In the genomic region with DNA sequence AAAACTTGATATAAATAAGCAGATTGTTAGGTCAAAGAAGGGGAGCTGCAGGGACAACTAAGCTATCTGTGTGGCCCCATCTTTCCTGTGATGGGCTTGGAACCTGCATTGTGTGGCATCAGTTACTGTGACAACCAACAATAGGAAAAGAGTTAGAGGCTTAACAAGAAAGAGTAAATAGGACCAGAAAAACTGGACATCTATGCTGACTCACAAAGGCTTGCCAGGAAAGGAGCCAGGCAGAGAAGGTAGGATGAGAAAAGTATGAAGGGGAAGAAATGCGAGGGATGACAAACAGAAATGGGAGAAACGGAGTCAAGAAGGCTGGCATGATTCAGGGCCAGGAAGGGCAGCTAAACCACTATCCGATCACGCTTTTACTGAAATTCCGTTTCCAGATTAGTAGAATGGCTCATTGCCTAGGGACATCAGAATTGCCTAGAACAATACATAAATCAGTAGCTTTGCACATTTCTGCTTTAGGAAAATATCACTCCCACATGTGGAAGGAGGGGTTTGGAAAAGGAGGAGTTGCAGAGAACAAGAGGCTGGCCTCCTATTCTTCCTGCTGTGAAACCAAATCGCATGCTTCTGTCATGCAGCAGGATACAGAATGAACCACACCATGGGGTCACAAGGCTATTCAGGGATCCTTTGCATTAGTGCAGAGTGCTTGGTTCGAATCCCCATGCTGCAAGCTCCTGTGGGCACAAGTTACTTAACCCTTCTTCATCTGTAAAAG, we compare ENCODE assay signal across 21 cellular contexts. TPM values are rescaled to one million over a fixed set of nuclear protein-coding genes. Genes with fewer than 3 reads are reported as not detected.
DNase-seq lines count a peak whose midpoint lies in the region; FAIRE-seq and TF ChIP-seq lines count a peak whose summit lies in the region.
"Had no signal": no experiment of that assay in that cellular context is flagged by ENCODE, and none has a peak within 500 bp of the region (broad histone marks: within the 10 kb centered on the region; RNA-seq: fewer than 3 reads in every experiment).

No MANE protein-coding gene starts in this region.

- peak; percentile 38 for DNase-seq in GM04504 (ENCODE audit: low read depth)
- peak; percentile 35 for DNase-seq in astrocyte of the hippocampus (ENCODE audit: low read depth, low spot score)
- peak; percentile 84 for DNase-seq in fibroblast of the aortic adventitia (ENCODE audit: low read depth)
- DNase-seq in osteocyte (ENCODE audit: extremely low spot score, unreplicated experiment): no peak
- DNase-seq in D721Med (ENCODE audit: insufficient read length, low spot score): no peak
- no peak for DNase-seq in NCI-H2107 treated with DMSO at 0.1 percent for 48 hours (lab: John Stamatoyannopoulos, UW; ENCODE audit: unreplicated experiment)
- DNase-seq in medulla oblongata (ENCODE audit: extremely low spot score): no peak
- DNase-seq in SKM-1 (lab: John Stamatoyannopoulos, UW; ENCODE audit: unreplicated experiment): no peak
- DNase-seq: activated CD8-positive, alpha-beta T cell treated with anti-CD3 and anti-CD28 coated beads for 36 hours; amniotic stem cell; BE2C; colonic mucosa; DMS79; foreskin keratinocyte; NCI-H446 treated with DMSO at 0.1 percent for 48 hours; occipital lobe had no signal

- FAIRE-seq in D721Med (lab: Jason Lieb, UNC): no peak

- H3K4me3 Mint-ChIP-seq in osteocyte (ENCODE audit: unreplicated experiment): no peak overlapping the region
- H3K4me3 Mint-ChIP-seq: activated CD8-positive, alpha-beta T cell treated with anti-CD3 and anti-CD28 coated beads for 36 hours; stimulated activated memory B cell treated with anti-CD40 and anti-IgM and Interleukin-4, amounts not matched to agents 10 μg/mL and 1 μg/mL and 100 μg/mL, for 72 hours had no signal

- peak overlapping the region; percentile 36 for H3K27ac Mint-ChIP-seq in osteocyte (ENCODE audit: unreplicated experiment)
- H3K27ac Mint-ChIP-seq: activated CD8-positive, alpha-beta T cell treated with anti-CD3 and anti-CD28 coated beads for 36 hours; stimulated activated memory B cell treated with anti-CD40 and anti-IgM and Interleukin-4, amounts not matched to agents 10 μg/mL and 1 μg/mL and 100 μg/mL, for 72 hours had no signal

- H3K36me3 Mint-ChIP-seq in osteocyte (ENCODE audit: unreplicated experiment): peaks cover 21% of the 10 kb centered on the region
- H3K36me3 Mint-ChIP-seq: stimulated activated memory B cell treated with anti-CD40 and anti-IgM and Interleukin-4, amounts not matched to agents 10 μg/mL and 1 μg/mL and 100 μg/mL, for 72 hours had no signal

- no peak for TF ChIP-seq CTCF in fibroblast of the aortic adventitia (IDR thresholded peaks at IDR 0.05; ENCODE audit: insufficient read depth, low read length)
- TF ChIP-seq CTCF in osteocyte (IDR thresholded peaks at IDR 0.05): no peak
- TF ChIP-seq CTCF in D721Med (IDR thresholded peaks at IDR 0.05; ENCODE audit: insufficient read depth, missing control alignments): no peak

- peaks cover 81% of the 10 kb centered on the region for H3K4me1 Mint-ChIP-seq in osteocyte (ENCODE audit: unreplicated experiment)
- H3K4me1 Mint-ChIP-seq: stimulated activated memory B cell treated with anti-CD40 and anti-IgM and Interleukin-4, amounts not matched to agents 10 μg/mL and 1 μg/mL and 100 μg/mL, for 72 hours had no signal

- no peaks in the 10 kb centered on the region for H3K27me3 Mint-ChIP-seq in osteocyte (ENCODE audit: unreplicated experiment)

- no peaks in the 10 kb centered on the region for H3K9me3 Mint-ChIP-seq in osteocyte (ENCODE audit: unreplicated experiment)
- H3K9me3 Mint-ChIP-seq: activated CD8-positive, alpha-beta T cell treated with anti-CD3 and anti-CD28 coated beads for 36 hours; stimulated activated memory B cell treated with anti-CD40 and anti-IgM and Interleukin-4, amounts not matched to agents 10 μg/mL and 1 μg/mL and 100 μg/mL, for 72 hours had no signal

- no peak overlapping the region for H3K4me3 ChIP-seq in fibroblast of the aortic adventitia (ENCODE audit: low read depth, low read length)
- H3K4me3 ChIP-seq: colonic mucosa, skin epidermis, vagina had no signal

RNA-seq across cellular contexts. Expression of gene PLA2R1, which starts 7.3 kb away (rescaled TPM):
- 25.0 and 27.0 TPM in 2 replicates for total RNA-seq in fibroblast of the aortic adventitia (ENCODE audit: low replicate concordance)
- total RNA-seq in osteocyte: 70.1 and 78.9 TPM in 2 replicates
- total RNA-seq: activated CD8-positive, alpha-beta T cell treated with anti-CD3 and anti-CD28 coated beads for 36 hours; mononuclear cell; OCI-LY7 had no signal

Comparison
In these comparisons a context has a peak if more than half of its experiments do, and no peak if none do; other contexts are left out.
1. DNase-seq: peak in GM04504 (single experiment), astrocyte of the hippocampus (single experiment) and fibroblast of the aortic adventitia (single experiment); none in osteocyte (single experiment), D721Med (single experiment), NCI-H2107 treated with DMSO at 0.1 percent for 48 hours (single experiment), medulla oblongata (single experiment) and SKM-1 (single experiment).